16 cellular contexts compared by ENCODE assay signal in genomic region chr11:356610-357009, GRCh38. TPM values are rescaled to one million over a fixed set of nuclear protein-coding genes. Genes with fewer than 3 reads are reported as not detected.
"Had no signal": no experiment of that assay in that cellular context is flagged by ENCODE, and none has a peak within 500 bp of the region (broad histone marks: within the 10 kb centered on the region; RNA-seq: fewer than 3 reads in every experiment).

No MANE protein-coding gene starts in this region.

- H3K27me3 ChIP-seq: breast epithelium, colonic mucosa, esophagus muscularis mucosa, vagina had no signal

- H3K79me2 ChIP-seq: parathyroid adenoma had no signal

- H3K4me1 ChIP-seq: parathyroid adenoma had no signal

- H3K27me3 Mint-ChIP-seq: activated naive CD8-positive, alpha-beta T cell treated with anti-CD3 and anti-CD28 coated beads for 36 hours; effector memory CD8-positive, alpha-beta T cell had no signal

- H3K9ac ChIP-seq: parathyroid adenoma had no signal

- H3K36me3 ChIP-seq: breast epithelium, colonic mucosa, esophagus muscularis mucosa, gastrocnemius medialis, vagina had no signal

- FAIRE-seq: astrocyte, TTC549 had no signal

- H3K9me3 Mint-ChIP-seq: activated T-helper 1 cell treated with anti-CD3 and anti-CD28 coated beads, Interleukin-12 subunit alpha, Interleukin-12 subunit beta, Interleukin-2, Interleukin-4 antibody, amounts not matched to agents 30 ng/mL and 10 ng/mL and 1 ng/mL, durations not matched to agents 14 hours and 24 hours and 36 hours; effector memory CD8-positive, alpha-beta T cell had no signal

- H3K36me3 Mint-ChIP-seq: activated naive CD8-positive, alpha-beta T cell treated with anti-CD3 and anti-CD28 coated beads for 36 hours; stimulated activated memory B cell treated with anti-CD40 and anti-IgM and Interleukin-4, amounts not matched to agents 10 μg/mL and 1 μg/mL and 100 μg/mL, for 72 hours; type B pancreatic cell had no signal

- H3K9me3 ChIP-seq: colonic mucosa, gastrocnemius medialis, vagina had no signal

- H3K27ac Mint-ChIP-seq: activated CD8-positive, alpha-beta T cell treated with anti-CD3 and anti-CD28 coated beads, Interleukin-2, amount 10 ng/mL, durations not matched to agents 7 days and 5 days; activated naive CD8-positive, alpha-beta T cell treated with anti-CD3 and anti-CD28 coated beads for 36 hours; activated T-helper 1 cell treated with anti-CD3 and anti-CD28 coated beads, Interleukin-12 subunit alpha, Interleukin-12 subunit beta, Interleukin-2, Interleukin-4 antibody, amounts not matched to agents 30 ng/mL and 10 ng/mL and 1 ng/mL, durations not matched to agents 14 hours and 24 hours and 36 hours; nephron progenitor cell; stimulated activated memory B cell treated with anti-CD40 and anti-IgM and Interleukin-4, amounts not matched to agents 10 μg/mL and 1 μg/mL and 100 μg/mL, for 72 hours; type B pancreatic cell had no signal

- H3K4me3 Mint-ChIP-seq: activated CD8-positive, alpha-beta T cell treated with anti-CD3 and anti-CD28 coated beads, Interleukin-2, amount 10 ng/mL, durations not matched to agents 7 days and 5 days; activated T-helper 1 cell treated with anti-CD3 and anti-CD28 coated beads, Interleukin-12 subunit alpha, Interleukin-12 subunit beta, Interleukin-2, Interleukin-4 antibody, amounts not matched to agents 30 ng/mL and 10 ng/mL and 1 ng/mL, durations not matched to agents 14 hours and 24 hours and 36 hours; effector memory CD8-positive, alpha-beta T cell; nephron progenitor cell; type B pancreatic cell had no signal

RNA-seq across cellular contexts. Expression of gene B4GALNT4, which starts 12.7 kb away (rescaled TPM):
- total RNA-seq: gastrocnemius medialis had no signal

RNA-seq across cellular contexts. Expression of gene PKP3, which starts 37.4 kb away (rescaled TPM):
- total RNA-seq: activated naive CD8-positive, alpha-beta T cell treated with anti-CD3 and anti-CD28 coated beads for 36 hours; activated T-helper 1 cell treated with anti-CD3 and anti-CD28 coated beads, Interleukin-12 subunit alpha, Interleukin-12 subunit beta, Interleukin-2, Interleukin-4 antibody, amounts not matched to agents 30 ng/mL and 10 ng/mL and 1 ng/mL, durations not matched to agents 14 hours and 24 hours and 36 hours; mononuclear cell had no signal
